ENCODE assay signal across 9 cellular contexts in genomic region chrX:120365320-120365719, GRCh38. TPM values are rescaled to one million over a fixed set of nuclear protein-coding genes. Genes with fewer than 3 reads are reported as not detected.
DNase-seq lines count a peak whose midpoint lies in the region; ATAC-seq and TF ChIP-seq lines count a peak whose summit lies in the region.
"Had no signal": no experiment of that assay in that cellular context is flagged by ENCODE, and none has a peak within 500 bp of the region (broad histone marks: within the 10 kb centered on the region; RNA-seq: fewer than 3 reads in every experiment).

No MANE protein-coding gene starts in this region.

- H2AFZ ChIP-seq in hepatocyte: no peak overlapping the region

- no peaks in the 10 kb centered on the region for H3K79me2 ChIP-seq in hepatocyte

- H3K4me1 ChIP-seq in hepatocyte (ENCODE audit: insufficient read depth): no peaks in the 10 kb centered on the region

- H4K20me1 ChIP-seq in hepatocyte (ENCODE audit: insufficient read depth, poor library complexity, severe bottlenecking): no peaks in the 10 kb centered on the region

- H3K4me3 ChIP-seq in hepatocyte: no peak overlapping the region

- H3K27me3 ChIP-seq in hepatocyte: no peaks in the 10 kb centered on the region

- ATAC-seq in GM21619 (IDR thresholded peaks at IDR 0.05; ENCODE audit: unreplicated experiment) (peak; percentile 66), HG03565 (IDR thresholded peaks at IDR 0.05; ENCODE audit: unreplicated experiment) (no peak), HG02610 (IDR thresholded peaks at IDR 0.05; ENCODE audit: unreplicated experiment) (no peak)

- H3K36me3 ChIP-seq in hepatocyte (replicated peaks; ENCODE audit: insufficient read depth, low read depth): no peaks in the 10 kb centered on the region

- no peaks in the 10 kb centered on the region for H3K9me3 ChIP-seq in hepatocyte (ENCODE audit: low read depth)

- DNase-seq in DMS53 (lab: John Stamatoyannopoulos, UW): peak; percentile 66
- DNase-seq in NCI-H82 treated with DMSO at 0.1 percent for 48 hours (lab: John Stamatoyannopoulos, UW; ENCODE audit: unreplicated experiment): peak; percentile 75
- DNase-seq in activated effector memory CD4-positive, alpha-beta T cell treated with Interleukin-2 at 50 U/mL for 16 hours: peak; percentile 22
- DNase-seq in hepatocyte (ENCODE audit: low spot score): peak; percentile 38
- peak; percentile 33 for DNase-seq in stimulated activated CD4-positive, alpha-beta T cell treated with anti-CD3 and anti-CD28 coated beads, Interleukin-1b, Interleukin-23, amount 100 ng/mL, for 48 hours

- H3K27ac ChIP-seq in hepatocyte: no peak overlapping the region

- no peaks in the 10 kb centered on the region for H3K9me2 ChIP-seq in hepatocyte (replicated peaks; ENCODE audit: insufficient read depth)

- 37% methylated on average over 2 of the region's 2 CpGs for WGBS in hepatocyte (ENCODE audit: low lambda C conversion rate, missing lambda C conversion rate)

- no peak overlapping the region for H3K4me2 ChIP-seq in hepatocyte

- peak; percentile 30 for TF ChIP-seq CTCF in hepatocyte (IDR thresholded peaks at IDR 0.05; ENCODE audit: poor library complexity)

RNA-seq across cellular contexts. Expression of gene ATP1B4, which starts 3.4 kb away (rescaled TPM):
- total RNA-seq in hepatocyte: not detected in 2 replicates
- not detected in 2 replicates for polyA plus RNA-seq in hepatocyte
- total RNA-seq: renal cortical epithelial cell had no signal

RNA-seq across cellular contexts. Expression of gene TMEM255A, which starts 54.1 kb away (rescaled TPM):
- total RNA-seq in hepatocyte: 0.44 and 0.77 TPM in 2 replicates
- polyA plus RNA-seq in hepatocyte: 0.68 and 2.2 TPM in 2 replicates

Comparison
In these comparisons a context has a peak if more than half of its experiments do, and no peak if none do; other contexts are left out.
1. DNase-seq: peak in every context shown above with its lines; median percentile 75 in NCI-H82 treated with DMSO at 0.1 percent for 48 hours; 66 in DMS53; 38 in hepatocyte; 33 in stimulated activated CD4-positive, alpha-beta T cell treated with anti-CD3 and anti-CD28 coated beads, Interleukin-1b, Interleukin-23, amount 100 ng/mL, for 48 hours; 22 in activated effector memory CD4-positive, alpha-beta T cell treated with Interleukin-2 at 50 U/mL for 16 hours.